In the genomic region with DNA sequence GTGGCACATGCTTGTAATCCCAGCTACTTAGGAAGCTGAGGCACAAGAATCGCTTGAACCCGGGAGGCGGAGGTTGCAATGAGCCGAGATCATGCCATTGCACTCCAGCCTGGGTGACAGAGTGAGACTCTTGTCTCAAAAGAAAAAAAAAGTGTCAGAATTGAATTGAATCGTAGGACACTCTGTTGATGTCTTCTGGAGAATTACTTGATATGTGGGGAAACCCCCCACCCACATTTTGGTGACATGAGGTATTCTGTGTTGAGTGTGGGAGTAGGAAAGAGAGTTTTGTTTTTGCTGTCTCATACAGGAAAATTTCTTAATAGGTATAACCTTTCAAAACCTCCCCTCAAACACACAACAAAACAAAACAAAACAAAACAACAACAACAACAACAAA, we compare ENCODE assay signal across 17 cellular contexts.
DNase-seq lines count a peak whose midpoint lies in the region; ATAC-seq lines count a peak whose summit lies in the region.
"Had no signal": no experiment of that assay in that cellular context is flagged by ENCODE, and none has a peak within 500 bp of the region (broad histone marks: within the 10 kb centered on the region; RNA-seq: fewer than 3 reads in every experiment).

No MANE protein-coding gene starts in this region.

- no peak overlapping the region for H3K27ac Mint-ChIP-seq in activated naive CD4-positive, alpha-beta T cell treated with anti-CD3 and anti-CD28 coated beads for 36 hours
- H3K27ac Mint-ChIP-seq in stimulated activated naive CD8-positive, alpha-beta T cell treated with anti-CD3 and anti-CD28 coated beads, Interleukin-15, amount 100 ng/mL, for 72 hours = peak overlapping the region in 1 of 2 donors; percentile 5
- H3K27ac Mint-ChIP-seq: activated CD8-positive, alpha-beta memory T cell treated with anti-CD3 and anti-CD28 coated beads, Interleukin-2, amount 10 ng/mL, durations not matched to agents 7 days and 5 days had no signal

- intact Hi-C loops in activated naive CD4-positive, alpha-beta T cell treated with anti-CD3 and anti-CD28 coated beads for 36 hours (cut with micrococcal nuclease) = loop anchor here (1.0 to 2.0 kb wide), 3 partner anchors 15 to 72 kb away; no protein-coding TSS in a partner anchor

- peaks cover 34% of the 10 kb centered on the region for H3K27me3 Mint-ChIP-seq in activated naive CD4-positive, alpha-beta T cell treated with anti-CD3 and anti-CD28 coated beads for 36 hours (ENCODE audit: low read depth)
- H3K27me3 Mint-ChIP-seq in stimulated activated naive CD8-positive, alpha-beta T cell treated with anti-CD3 and anti-CD28 coated beads, Interleukin-15, amount 100 ng/mL, for 72 hours = no peaks in the 10 kb centered on the region

- no peaks in the 10 kb centered on the region for H3K36me3 Mint-ChIP-seq in activated naive CD4-positive, alpha-beta T cell treated with anti-CD3 and anti-CD28 coated beads for 36 hours (ENCODE audit: low read depth)

- H3K4me1 Mint-ChIP-seq in activated naive CD4-positive, alpha-beta T cell treated with anti-CD3 and anti-CD28 coated beads for 36 hours (ENCODE audit: low read depth) = peaks cover 9% of the 10 kb centered on the region
- peaks cover 9% of the 10 kb centered on the region for H3K4me1 Mint-ChIP-seq in stimulated activated naive CD8-positive, alpha-beta T cell treated with anti-CD3 and anti-CD28 coated beads, Interleukin-15, amount 100 ng/mL, for 72 hours
- H3K4me1 Mint-ChIP-seq: activated CD8-positive, alpha-beta memory T cell treated with anti-CD3 and anti-CD28 coated beads, Interleukin-2, amount 10 ng/mL, durations not matched to agents 7 days and 5 days had no signal

- H3K9me3 Mint-ChIP-seq in activated naive CD4-positive, alpha-beta T cell treated with anti-CD3 and anti-CD28 coated beads for 36 hours = peaks cover 1% of the 10 kb centered on the region
- H3K9me3 Mint-ChIP-seq in stimulated activated naive CD8-positive, alpha-beta T cell treated with anti-CD3 and anti-CD28 coated beads, Interleukin-15, amount 100 ng/mL, for 72 hours = peaks cover 0 to 4% of the 10 kb centered on the region in 2 donors

- CTCF ChIA-PET in activated naive CD4-positive, alpha-beta T cell treated with anti-CD3 and anti-CD28 coated beads for 36 hours (lab: Charles Lee) = interaction anchor here (0.7 to 1.1 kb wide), 2 partner anchors 15 to 25 kb away, joined by 3 read pairs; no protein-coding TSS in a partner anchor

- ATAC-seq in stimulated activated naive CD8-positive, alpha-beta T cell treated with anti-CD3 and anti-CD28 coated beads, Interleukin-15, amount 100 ng/mL, for 72 hours = peak; percentile 91
- ATAC-seq in GM18502 (IDR thresholded peaks at IDR 0.05; ENCODE audit: poor library complexity, unreplicated experiment) = no peak
- ATAC-seq: activated CD8-positive, alpha-beta memory T cell treated with anti-CD3 and anti-CD28 coated beads, Interleukin-2, amount 10 ng/mL, durations not matched to agents 7 days and 5 days; gastroesophageal sphincter had no signal

- H3K4me3 Mint-ChIP-seq in activated naive CD4-positive, alpha-beta T cell treated with anti-CD3 and anti-CD28 coated beads for 36 hours = no peak overlapping the region
- peak overlapping the region in 1 of 2 donors; percentile 3 for H3K4me3 Mint-ChIP-seq in stimulated activated naive CD8-positive, alpha-beta T cell treated with anti-CD3 and anti-CD28 coated beads, Interleukin-15, amount 100 ng/mL, for 72 hours
- H3K4me3 Mint-ChIP-seq: activated CD8-positive, alpha-beta memory T cell treated with anti-CD3 and anti-CD28 coated beads, Interleukin-2, amount 10 ng/mL, durations not matched to agents 7 days and 5 days had no signal

- peak; percentile 79 for DNase-seq in activated naive CD4-positive, alpha-beta T cell treated with anti-CD3 and anti-CD28 coated beads for 36 hours
- DNase-seq in activated naive CD4-positive, alpha-beta T cell (lab: John Stamatoyannopoulos, UW) = no peak
- DNase-seq in activated T-helper 9 cell treated with anti-CD3 and anti-CD28 coated beads, Interleukin-2, amount 50 U/mL, for 16 hours (ENCODE audit: low read depth) = peak; percentile 26
- DNase-seq in stimulated activated CD4-positive, alpha-beta T cell treated with anti-CD3 and anti-CD28 coated beads, Interleukin-2, amount 100 ng/mL, for 48 hours = peak; percentile 49 to 56
- peak; percentile 39 to 65 for DNase-seq in stimulated activated naive CD8-positive, alpha-beta T cell treated with anti-CD3 and anti-CD28 coated beads, Interleukin-15, amount 100 ng/mL, for 72 hours
- DNase-seq in KG1 (lab: John Stamatoyannopoulos, UW) (no peak), germinal center (ENCODE audit: low spot score) (no peak)
- DNase-seq: activated CD8-positive, alpha-beta memory T cell treated with anti-CD3 and anti-CD28 coated beads, Interleukin-2, amount 10 ng/mL, durations not matched to agents 7 days and 5 days; Calu3; GDM1; MG63; NCI-H2029; NCI-H526; posterior cingulate gyrus; uterus had no signal

Comparison
In these comparisons a context has a peak if more than half of its experiments do, and no peak if none do; other contexts are left out.
1. DNase-seq: peak in activated naive CD4-positive, alpha-beta T cell treated with anti-CD3 and anti-CD28 coated beads for 36 hours (single experiment), activated T-helper 9 cell treated with anti-CD3 and anti-CD28 coated beads, Interleukin-2, amount 50 U/mL, for 16 hours (single experiment), stimulated activated CD4-positive, alpha-beta T cell treated with anti-CD3 and anti-CD28 coated beads, Interleukin-2, amount 100 ng/mL, for 48 hours (2 of 2) and stimulated activated naive CD8-positive, alpha-beta T cell treated with anti-CD3 and anti-CD28 coated beads, Interleukin-15, amount 100 ng/mL, for 72 hours (2 of 2); none in activated naive CD4-positive, alpha-beta T cell (0 of 4), KG1 (single experiment) and germinal center (single experiment).